In genomic region chr5:69048233-69048632, GRCh38 we compare ENCODE assay signal across 9 cellular contexts. TPM values are rescaled to one million over a fixed set of nuclear protein-coding genes. Genes with fewer than 3 reads are reported as not detected.
A peak's percentile ranks its signal among the peaks of the same experiment; 100 is the strongest.
DNase-seq lines count a peak whose midpoint lies in the region; ATAC-seq, FAIRE-seq and TF ChIP-seq lines count a peak whose summit lies in the region.
"Had no signal": no experiment of that assay in that cellular context is flagged by ENCODE, and none has a peak within 500 bp of the region (broad histone marks: within the 10 kb centered on the region; RNA-seq: fewer than 3 reads in every experiment).

No MANE protein-coding gene starts in this region.

- H3K4me3 ChIP-seq in GM06990 (replicated peaks; ENCODE audit: low read depth, low read length) (no peak overlapping the region), K562 (no peak overlapping the region)

- no peak overlapping the region for H3K27ac ChIP-seq in K562 (ENCODE audit: extremely low read depth, low read depth, low read length)

- BruUV-seq in K562 (replicated peaks; lab: Mats Ljungman, UMichigan): no TSS peak

- H3K27me3 ChIP-seq in GM06990 (replicated peaks; ENCODE audit: control insufficient read depth, insufficient read depth, low read length): no peaks in the 10 kb centered on the region
- no peaks in the 10 kb centered on the region for H3K27me3 ChIP-seq in K562 (ENCODE audit: control insufficient read depth in 2 of 2, insufficient read depth in 2 of 2, low read length in 2 of 2)

- TF ChIP-seq EP300 in K562 (IDR thresholded peaks at IDR 0.05; ENCODE audit: low read length): no peak

- ATAC-seq in K562: peak; percentile 69

- H3K36me3 ChIP-seq in GM06990 (ENCODE audit: control insufficient read depth, insufficient read depth, low read length) (no peaks in the 10 kb centered on the region), K562 (ENCODE audit: control insufficient read depth, insufficient read depth, low read length) (no peaks in the 10 kb centered on the region)

- intact Hi-C loops in K562 (cut with micrococcal nuclease): no loop called here

- TF ChIP-seq CTCF in GM06990 (IDR thresholded peaks at IDR 0.05; ENCODE audit: insufficient read depth, low read length, poor library complexity, severe bottlenecking): peak; percentile 68
- peak; percentile 37; the same call in 1 of the 2 replicates for TF ChIP-seq CTCF in LNCAP (IDR thresholded peaks at IDR 0.05)
- peak; percentile 55 to 80 (median 64) for TF ChIP-seq CTCF in K562 (IDR thresholded peaks at IDR 0.05 in 2 of 3, conservative IDR thresholded peaks at IDR 0.05 in 1 of 3; ENCODE audit: insufficient read depth in 2 of 3, low read depth in 1 of 3, low read length in 3 of 3)
- TF ChIP-seq CTCF in nephron progenitor cell (IDR thresholded peaks at IDR 0.05): peak; percentile 18

- H3K27me3 Mint-ChIP-seq in nephron progenitor cell (ENCODE audit: low read depth, poor library complexity): no peaks in the 10 kb centered on the region
- H3K27me3 Mint-ChIP-seq: T-cell had no signal

- WGBS in K562 (ENCODE audit: insufficient coverage, low coverage, missing lambda C conversion rate): 31% methylated on average over 3 of the region's 3 CpGs

- H3K9me3 ChIP-seq in K562 (replicated peaks; ENCODE audit: control insufficient read depth, insufficient read depth, low read depth, low read length): no peaks in the 10 kb centered on the region

- no peak overlapping the region for H3K4me3 Mint-ChIP-seq in nephron progenitor cell
- H3K4me3 Mint-ChIP-seq: T-cell had no signal

- H3K79me2 ChIP-seq in K562 (ENCODE audit: control insufficient read depth, insufficient read depth, low read length): no peaks in the 10 kb centered on the region

- in situ Hi-C loops in K562 (cut with MboI): no loop called here

- no peak overlapping the region for H3K27ac Mint-ChIP-seq in nephron progenitor cell
- H3K27ac Mint-ChIP-seq: T-cell had no signal

- no peaks in the 10 kb centered on the region for H4K20me1 ChIP-seq in K562 (replicated peaks; ENCODE audit: control insufficient read depth, insufficient read depth, low read length)

- no peak for FAIRE-seq in K562 (lab: Jason Lieb, UNC)

- CTCF ChIA-PET in K562 (lab: Yijun Ruan, JAX; ENCODE audit: low intra/inter-chr PET ratio): no interaction called here

- H3K4me2 ChIP-seq in K562 (ENCODE audit: insufficient read depth, low read length): no peak overlapping the region

- peaks cover 16% of the 10 kb centered on the region for H3K4me1 Mint-ChIP-seq in nephron progenitor cell

- no peak overlapping the region for H2AFZ ChIP-seq in K562 (ENCODE audit: low read depth, low read length)

- no peak overlapping the region for H3K9ac ChIP-seq in K562 (ENCODE audit: insufficient read depth in 1 of 2, low read depth in 2 of 2, low read length in 2 of 2)

- DNase-seq in GM06990 (ENCODE audit: extremely low read depth, insufficient read length) (no peak), K562 (ENCODE audit: extremely low read depth in 1 of 4, low spot score in 3 of 4) (peak in 2 of 4 experiments; percentile 26 to 30), nephron progenitor cell (no peak), activated gamma-delta T cell treated with Interleukin-2 at 50 U/mL for 16 hours (no peak), DMS153 treated with DMSO at 0.1 percent for 48 hours (lab: John Stamatoyannopoulos, UW; ENCODE audit: unreplicated experiment) (no peak), AG20443 (ENCODE audit: low spot score) (no peak)
- no peak for DNase-seq in stimulated activated CD4-positive, alpha-beta T cell treated with anti-CD3 and anti-CD28 coated beads, Interleukin-4, amount 100 ng/mL, for 1 hour
- DNase-seq: T-cell had no signal

- no peaks in the 10 kb centered on the region for H3K9me3 Mint-ChIP-seq in nephron progenitor cell
- H3K9me3 Mint-ChIP-seq: T-cell had no signal

- TF ChIP-seq RAD21 in K562 (CRISPR knock-in tag; conservative IDR thresholded peaks at IDR 0.05 in 1 of 2, IDR thresholded peaks at IDR 0.05 in 1 of 2): peak; percentile 63 to 79

- POLR2A ChIA-PET in K562 (lab: Yijun Ruan, JAX): no interaction called here

- no peaks in the 10 kb centered on the region for H3K36me3 Mint-ChIP-seq in nephron progenitor cell (ENCODE audit: low read depth)
- H3K36me3 Mint-ChIP-seq: T-cell had no signal

- TF ChIP-seq POLR2A in K562 (conservative IDR thresholded peaks at IDR 0.05): no peak

- H3K4me1 ChIP-seq in K562 (replicated peaks in 1 of 2; ENCODE audit: control insufficient read depth in 2 of 2, insufficient read depth in 2 of 2, low read length in 2 of 2): peaks cover 4 to 24% of the 10 kb centered on the region in 2 experiments; a peak in 3 of 5 replicates

- no peaks in the 10 kb centered on the region for H3K9me1 ChIP-seq in K562 (ENCODE audit: control insufficient read depth, insufficient read depth, low read length)

TF ChIP-seq in K562, 482 proteins besides CTCF, POLR2A, EP300 and RAD21 (continues in another document):
- TF ChIP-seq JUN (IDR thresholded peaks at IDR 0.05; ENCODE audit: borderline replicate concordance, low read depth, low read length): peak; percentile 13; the same call in 1 of the 2 replicates
- TF ChIP-seq JUN (CRISPR knock-in tag; IDR thresholded peaks at IDR 0.05; ENCODE audit: borderline replicate concordance): no peak
- TF ChIP-seq TAF9B (IDR thresholded peaks at IDR 0.05; ENCODE audit: partially characterized antibody): no peak
- no peak for TF ChIP-seq TARDBP (IDR thresholded peaks at IDR 0.05)
- TF ChIP-seq, protein P1, sequence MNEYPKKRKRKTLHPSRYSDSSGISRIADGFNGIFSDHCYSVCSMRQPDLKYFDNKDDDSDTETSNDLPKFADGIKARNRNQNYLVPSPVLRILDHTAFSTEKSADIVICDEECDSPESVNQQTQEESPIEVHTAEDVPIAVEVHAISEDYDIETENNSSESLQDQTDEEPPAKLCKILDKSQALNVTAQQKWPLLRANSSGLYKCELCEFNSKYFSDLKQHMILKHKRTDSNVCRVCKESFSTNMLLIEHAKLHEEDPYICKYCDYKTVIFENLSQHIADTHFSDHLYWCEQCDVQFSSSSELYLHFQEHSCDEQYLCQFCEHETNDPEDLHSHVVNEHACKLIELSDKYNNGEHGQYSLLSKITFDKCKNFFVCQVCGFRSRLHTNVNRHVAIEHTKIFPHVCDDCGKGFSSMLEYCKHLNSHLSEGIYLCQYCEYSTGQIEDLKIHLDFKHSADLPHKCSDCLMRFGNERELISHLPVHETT (CRISPR knock-in tag; conservative IDR thresholded peaks at IDR 0.05 in 1 of 2, IDR thresholded peaks at IDR 0.05 in 1 of 2): no peak
- TF ChIP-seq FOSL1 (tag; conservative IDR thresholded peaks at IDR 0.05): no peak
- peak; percentile 32; the same call in 1 of the 2 replicates for TF ChIP-seq CTBP1 (IDR thresholded peaks at IDR 0.05; ENCODE audit: borderline replicate concordance)
- no peak for TF ChIP-seq NKRF (IDR thresholded peaks at IDR 0.05; ENCODE audit: borderline replicate concordance)
- no peak for TF ChIP-seq ARNT (IDR thresholded peaks at IDR 0.05)
- no peak for TF ChIP-seq ATF1 (CRISPR knock-in tag; IDR thresholded peaks at IDR 0.05)
- TF ChIP-seq ATF1 (tag; IDR thresholded peaks at IDR 0.05): no peak
- 0 out of 2 replicates have a peak, but pooled peaks have one; percentile 25 for TF ChIP-seq KLF16 (IDR thresholded peaks at IDR 0.05)
- no peak for TF ChIP-seq SMAD2 (IDR thresholded peaks at IDR 0.05; ENCODE audit: low read depth, low read length)
- TF ChIP-seq MITF (IDR thresholded peaks at IDR 0.05): no peak

RNA-seq across cellular contexts. Expression of gene SLC30A5, which starts 45.6 kb away (rescaled TPM):
- 49.3 and 95.0 TPM in 2 replicates for total RNA-seq in K562 (2011; cell fraction: chromatin; rRNA removed; ENCODE audit: low replicate concordance)
- 83.7 and 85.8 TPM in 2 replicates for total RNA-seq in K562 (2011; cell fraction: nucleolus; rRNA removed)
- total RNA-seq in K562 (2011; cell fraction: nucleoplasm; rRNA removed): 94.5 and 101 TPM in 2 replicates
- total RNA-seq in K562 (2014; rRNA removed) (82.7 and 92.5 TPM in 2 replicates), K562 (2014; rRNA removed; fragmentation: Illumina TruSeq; extraction: Trizol) (62.5 and 74.6 TPM in 2 replicates), K562 (2015; rRNA removed; fragmentation: Illumina TruSeq; extraction: Trizol) (72.0 and 79.6 TPM in 2 replicates), K562 (2021) (52.8 and 54.6 TPM in 2 replicates)
- polyA plus RNA-seq in K562 (2011; rRNA removed) (64.9 and 68.7 TPM in 2 replicates), K562 (2014; fragmentation: Illumina TruSeq; extraction: Trizol) (58.6 and 86.8 TPM in 2 replicates), K562 (2014; fragmentation: Nextera tagmentation; extraction: Ambion mirVana) (10 to 100 TPM; 22.9 to 27.1 TPM), K562 (2014; rRNA removed) (41.4 and 47.3 TPM in 2 replicates)
- polyA plus RNA-seq in K562 (2011; cell fraction: cytosol; rRNA removed): 49.5 and 54.9 TPM in 2 replicates
- polyA plus RNA-seq in K562 (2011; cell fraction: nucleus; rRNA removed): 42.5 and 48.9 TPM in 2 replicates
- polyA plus RNA-seq in K562 (2012): 36.6 and 59.2 TPM in 2 replicates
- 86.4 and 102 TPM in 2 replicates for polyA minus RNA-seq in K562 (2011; rRNA and poly(A)+ RNA removed)
- 53.2 and 76.2 TPM in 2 replicates for polyA minus RNA-seq in K562 (2011; cell fraction: cytosol; rRNA and poly(A)+ RNA removed)
- polyA minus RNA-seq in K562 (2011; cell fraction: nucleus; rRNA and poly(A)+ RNA removed): 17.5 and 29.4 TPM in 2 replicates

Comparison
In these comparisons a context has a peak if more than half of its experiments do, and no peak if none do; other contexts are left out.
1. CTCF ChIP-seq: peak in every context shown above with its lines; median percentile 68 in GM06990; 64 in K562; 37 in LNCAP; 18 in nephron progenitor cell.